Comparison of ENCODE assay signal across 8 cellular contexts in the genomic region with DNA sequence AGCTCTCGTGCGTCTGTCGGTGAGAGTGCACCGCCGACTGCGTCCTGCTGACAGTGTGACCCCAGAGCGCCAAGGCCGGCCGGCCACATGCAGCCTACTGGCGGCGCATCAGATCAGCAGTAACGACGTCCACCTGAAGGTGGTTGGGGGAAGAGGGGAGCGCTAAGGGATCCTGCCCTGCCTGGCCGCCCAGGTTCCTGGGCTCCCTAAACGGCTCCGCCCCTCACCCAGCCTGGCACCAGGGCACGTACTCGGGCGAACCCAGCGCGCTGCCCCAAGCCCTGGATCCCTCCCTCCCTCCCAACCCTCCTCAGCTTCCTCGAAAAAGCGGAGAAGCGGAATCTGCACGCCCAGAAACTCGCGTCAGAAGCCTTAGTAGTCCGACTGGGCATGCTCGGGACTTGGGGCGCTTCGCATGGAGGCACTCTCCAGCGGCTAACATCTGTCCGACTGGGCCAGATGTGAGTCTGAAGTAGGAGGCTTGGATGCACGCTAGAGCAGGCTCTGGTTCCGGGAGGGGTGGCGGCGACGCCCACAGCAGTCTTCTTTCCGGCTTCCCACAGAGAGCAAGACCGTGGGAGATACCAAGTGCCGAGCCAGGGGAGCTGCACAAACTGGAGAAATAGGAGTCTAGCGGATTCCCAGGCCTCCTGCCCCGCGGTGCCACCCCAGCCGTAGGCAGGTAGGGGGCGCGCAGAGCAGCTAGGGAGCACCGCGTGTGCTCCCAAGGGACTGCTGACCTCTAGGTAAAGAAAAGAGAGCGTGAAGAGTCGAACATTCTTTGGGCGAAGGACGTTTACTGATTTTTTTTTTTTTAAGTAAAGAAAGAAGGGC.
DNase-seq lines count a peak whose midpoint lies in the region; ATAC-seq and TF ChIP-seq lines count a peak whose summit lies in the region.

No MANE protein-coding gene starts in this region.

- peak; percentile 12 for TF ChIP-seq CTCF in astrocyte of the cerebellum (IDR thresholded peaks at IDR 0.05; ENCODE audit: low read depth, low read length, missing control alignments)

- intact Hi-C loops in sciatic nerve (cut with DNase I): no loop called here

- H3K4me1 ChIP-seq in iPS-18a (ENCODE audit: control insufficient read depth, low read depth, low read length): peaks cover 12% of the 10 kb centered on the region

- no peaks in the 10 kb centered on the region for H3K9me3 ChIP-seq in iPS-18a (ENCODE audit: control insufficient read depth, low read depth, low read length)

- no peak overlapping the region for H3K27ac ChIP-seq in iPS-18a (ENCODE audit: low read length)

- in situ Hi-C loops in astrocyte of the cerebellum (cut with HindIII; ENCODE audit: low sequenced_read_pairs): no loop called here

- peaks cover 30% of the 10 kb centered on the region for H3K27me3 ChIP-seq in iPS-18a (ENCODE audit: control insufficient read depth, insufficient read depth, low read length)

- DNase-seq in NCI-H2081 treated with DMSO at 0.1 percent for 48 hours (lab: John Stamatoyannopoulos, UW): peak; percentile 62
- no peak for DNase-seq in astrocyte of the cerebellum (ENCODE audit: low read depth)
- peak; percentile 62 for DNase-seq in sciatic nerve (ENCODE audit: low spot score)
- DNase-seq in MV-4-11 (lab: John Stamatoyannopoulos, UW): no peak
- no peak for DNase-seq in activated CD4-positive, CD25-positive, alpha-beta regulatory T cell treated with anti-CD3 and anti-CD28 coated beads, Interleukin-2, amount 50 U/mL, for 72 hours

- peak overlapping the region; percentile 42 for H3K4me3 ChIP-seq in astrocyte of the cerebellum (ENCODE audit: low read depth, low read length)
- H3K4me3 ChIP-seq in iPS-18a (ENCODE audit: low read length): peak overlapping the region; percentile 65

- peak; percentile 61 for ATAC-seq in GM19035 (IDR thresholded peaks at IDR 0.05; ENCODE audit: unreplicated experiment)
- peak; percentile 72 for ATAC-seq in sciatic nerve
- no peak for ATAC-seq in HG02763 (IDR thresholded peaks at IDR 0.05; ENCODE audit: unreplicated experiment)

- no peaks in the 10 kb centered on the region for H3K36me3 ChIP-seq in iPS-18a (ENCODE audit: control insufficient read depth, low read depth, low read length)

- peak overlapping the region; percentile 36 for H3K9ac ChIP-seq in iPS-18a (ENCODE audit: low read length)

Comparison
In these comparisons a context has a peak if more than half of its experiments do, and no peak if none do; other contexts are left out.
1. DNase-seq: peak in NCI-H2081 treated with DMSO at 0.1 percent for 48 hours (single experiment) and sciatic nerve (single experiment); none in astrocyte of the cerebellum (single experiment), MV-4-11 (single experiment) and activated CD4-positive, CD25-positive, alpha-beta regulatory T cell treated with anti-CD3 and anti-CD28 coated beads, Interleukin-2, amount 50 U/mL, for 72 hours (single experiment).